ENCODE assay signal across 21 cellular contexts in the genomic region with DNA sequence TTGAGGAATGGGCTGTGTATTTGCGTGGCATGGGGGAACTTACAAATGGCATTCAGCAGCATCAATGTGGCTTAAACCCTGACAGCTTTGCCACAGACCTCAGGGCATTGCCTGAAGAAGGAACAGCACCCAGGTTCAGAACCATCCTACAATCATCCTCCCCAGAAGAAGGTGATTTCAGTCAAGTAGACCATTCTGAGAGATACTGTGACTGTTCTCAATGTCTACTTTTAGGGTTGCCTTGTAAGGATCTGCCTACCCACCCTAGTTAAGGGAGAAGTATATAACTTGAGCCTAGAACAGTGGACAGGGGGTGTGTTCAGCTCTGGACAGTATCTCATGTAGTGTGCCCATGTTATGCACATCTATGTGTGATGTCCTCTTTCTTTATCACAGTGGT. TPM values are rescaled to one million over a fixed set of nuclear protein-coding genes. Genes with fewer than 3 reads are reported as not detected.
DNase-seq lines count a peak whose midpoint lies in the region; ATAC-seq, FAIRE-seq and TF ChIP-seq lines count a peak whose summit lies in the region.
"Had no signal": no experiment of that assay in that cellular context is flagged by ENCODE, and none has a peak within 500 bp of the region (broad histone marks: within the 10 kb centered on the region; RNA-seq: fewer than 3 reads in every experiment).

No MANE protein-coding gene starts in this region.

- H3K4me3 Mint-ChIP-seq in glutamatergic neuron (ENCODE audit: unreplicated experiment) = peak overlapping the region; percentile 96
- no peak overlapping the region for H3K4me3 Mint-ChIP-seq in activated T-cell treated with anti-CD3 and anti-CD28 coated beads, Interleukin-2, amount 50 U/mL, for 24 hours

- H3K4me1 Mint-ChIP-seq in glutamatergic neuron (ENCODE audit: low read depth, unreplicated experiment) = peaks cover 14% of the 10 kb centered on the region
- H3K4me1 Mint-ChIP-seq in activated T-cell treated with anti-CD3 and anti-CD28 coated beads, Interleukin-2, amount 50 U/mL, for 24 hours (ENCODE audit: low read depth) = peaks cover 40% of the 10 kb centered on the region

- peaks cover 9% of the 10 kb centered on the region for H3K9me3 Mint-ChIP-seq in glutamatergic neuron (ENCODE audit: unreplicated experiment)
- H3K9me3 Mint-ChIP-seq in activated T-cell treated with anti-CD3 and anti-CD28 coated beads, Interleukin-2, amount 50 U/mL, for 24 hours = no peaks in the 10 kb centered on the region
- H3K9me3 Mint-ChIP-seq: stimulated activated naive CD8-positive, alpha-beta T cell treated with anti-CD3 and anti-CD28 coated beads, Interleukin-15, Interleukin-2, amounts not matched to agents 100 ng/mL and 50 ng/mL, for 24 hours; WTC11 had no signal

- intact Hi-C loops in K562 (cut with micrococcal nuclease) = loop anchor here (5.0 kb wide), 1 partner anchor 72 kb away; the partner anchor contains the start of gene CFAP299

- peak overlapping the region; percentile 99 for H3K4me3 ChIP-seq in GM23248
- no peak overlapping the region for H3K4me3 ChIP-seq in K562
- H3K4me3 ChIP-seq: GM12878 had no signal

- CTCF ChIA-PET in K562 (lab: Yijun Ruan, JAX; ENCODE audit: low intra/inter-chr PET ratio) = no interaction called here

- H3K9me3 ChIP-seq in GM23248 (ENCODE audit: low read depth) = no peaks in the 10 kb centered on the region
- H3K9me3 ChIP-seq in K562 (replicated peaks; ENCODE audit: control insufficient read depth, insufficient read depth, low read depth, low read length) = no peaks in the 10 kb centered on the region
- H3K9me3 ChIP-seq: tibial nerve had no signal

- H3F3A ChIP-seq in GM23248 (ENCODE audit: insufficient read depth) = peaks cover 24% of the 10 kb centered on the region; the same call in 1 of the 2 replicates

- POLR2A ChIA-PET in K562 (lab: Yijun Ruan, JAX) = interaction anchor here (1.0 to 1.4 kb wide), 3 partner anchors 11 to 31 kb away, joined by 3 to 5 read pairs (median 3); no protein-coding TSS in a partner anchor

- peaks cover 42% of the 10 kb centered on the region for H3K27me3 Mint-ChIP-seq in glutamatergic neuron (ENCODE audit: unreplicated experiment)
- peaks cover 84% of the 10 kb centered on the region for H3K27me3 Mint-ChIP-seq in activated T-cell treated with anti-CD3 and anti-CD28 coated beads, Interleukin-2, amount 50 U/mL, for 24 hours

- H3K4me2 ChIP-seq in GM23248 (ENCODE audit: unreplicated experiment) = peak overlapping the region; percentile 99
- H3K4me2 ChIP-seq in K562 (ENCODE audit: insufficient read depth, low read length) = peak overlapping the region; percentile 91; the same call in 1 of the 2 replicates

- H3K4me1 ChIP-seq in GM23248 (ENCODE audit: insufficient read depth) = peaks cover 19% of the 10 kb centered on the region
- peaks cover 18 to 26% of the 10 kb centered on the region in 2 experiments; a peak in 4 of 5 replicates for H3K4me1 ChIP-seq in K562 (replicated peaks in 1 of 2; ENCODE audit: control insufficient read depth in 2 of 2, insufficient read depth in 2 of 2, low read length in 2 of 2)

- no peak for ATAC-seq in K562
- ATAC-seq in HG02798 (IDR thresholded peaks at IDR 0.05; ENCODE audit: poor library complexity, unreplicated experiment) = no peak
- ATAC-seq: GM12878, WTC11 had no signal

- no peaks in the 10 kb centered on the region for H3K27me3 ChIP-seq in GM23248 (replicated peaks; ENCODE audit: insufficient read depth)
- no peaks in the 10 kb centered on the region for H3K27me3 ChIP-seq in K562 (ENCODE audit: control insufficient read depth in 2 of 2, insufficient read depth in 2 of 2, low read length in 2 of 2)

- no TSS peak for BruUV-seq in K562 (replicated peaks; lab: Mats Ljungman, UMichigan)

- H3K9me1 ChIP-seq in K562 (ENCODE audit: control insufficient read depth, insufficient read depth, low read length) = no peaks in the 10 kb centered on the region

- H3K36me3 ChIP-seq in GM23248 (ENCODE audit: low read depth) (0 out of 2 replicates have a peak, but pooled peaks cover 4% of the 10 kb centered on the region), K562 (ENCODE audit: control insufficient read depth, insufficient read depth, low read length) (no peaks in the 10 kb centered on the region; the same call in 2 of the 3 replicates)
- H3K36me3 ChIP-seq: tibial nerve had no signal

- in situ Hi-C loops in GM23248 (cut with MboI) = no loop called here
- in situ Hi-C loops in K562 (cut with MboI) = no loop called here

- 92 to 100% methylated on average over 1 of the region's 1 CpG for WGBS in GM23248 (ENCODE audit: low coverage in 1 of 2, low lambda C conversion rate in 2 of 2, missing lambda C conversion rate in 2 of 2), 2 experiments
- WGBS in K562 (ENCODE audit: insufficient coverage, low coverage, missing lambda C conversion rate) = 50% methylated on average over 1 of the region's 1 CpG

- no peaks in the 10 kb centered on the region for H3K9me2 ChIP-seq in GM23248 (ENCODE audit: insufficient read depth)

- peaks cover 56% of the 10 kb centered on the region for H3K79me2 ChIP-seq in GM23248 (ENCODE audit: insufficient read depth)
- no peaks in the 10 kb centered on the region for H3K79me2 ChIP-seq in K562 (ENCODE audit: control insufficient read depth, insufficient read depth, low read length)

- TF ChIP-seq EP300 in K562 (IDR thresholded peaks at IDR 0.05; ENCODE audit: low read length) = no peak

- H3K9ac ChIP-seq in GM23248 (peak overlapping the region; percentile 99), K562 (ENCODE audit: insufficient read depth in 1 of 2, low read depth in 2 of 2, low read length in 2 of 2) (no peak overlapping the region)

- H3K27ac Mint-ChIP-seq in glutamatergic neuron (ENCODE audit: unreplicated experiment) = no peak overlapping the region
- H3K27ac Mint-ChIP-seq in activated T-cell treated with anti-CD3 and anti-CD28 coated beads, Interleukin-2, amount 50 U/mL, for 24 hours = no peak overlapping the region
- H3K27ac Mint-ChIP-seq: stimulated activated naive CD8-positive, alpha-beta T cell treated with anti-CD3 and anti-CD28 coated beads, Interleukin-15, Interleukin-2, amounts not matched to agents 100 ng/mL and 50 ng/mL, for 24 hours; WTC11 had no signal

- no peak for TF ChIP-seq RAD21 in K562 (CRISPR knock-in tag; conservative IDR thresholded peaks at IDR 0.05 in 1 of 2, IDR thresholded peaks at IDR 0.05 in 1 of 2)

- DNase-seq in GM23248 = no peak
- DNase-seq in K562 (ENCODE audit: extremely low read depth in 1 of 4, low spot score in 3 of 4) = no peak
- DNase-seq in glutamatergic neuron = no peak
- DNase-seq in retina = peak; percentile 11
- DNase-seq in HuH-7.5 (ENCODE audit: low spot score) = no peak
- no peak for DNase-seq in activated T-cell treated with anti-CD3 and anti-CD28 coated beads, Interleukin-2, amount 50 U/mL, for 24 hours
- DNase-seq in Kasumi-1 (lab: John Stamatoyannopoulos, UW) = no peak
- DNase-seq: activated CD4-positive, alpha-beta T cell treated with anti-CD3 and anti-CD28 coated beads, Interleukin-2, amount 50 U/mL, for 4 hours; activated CD8-positive, alpha-beta memory T cell treated with anti-CD3 and anti-CD28 coated beads, Interleukin-2, amount 50 U/mL, for 48 hours; cortex of kidney; DMS79; NCI-H1436; NCI-H510A treated with DMSO at 0.1 percent for 48 hours had no signal

- no peak for TF ChIP-seq CTCF in K562 (IDR thresholded peaks at IDR 0.05 in 2 of 3, conservative IDR thresholded peaks at IDR 0.05 in 1 of 3; ENCODE audit: insufficient read depth in 2 of 3, low read depth in 1 of 3, low read length in 3 of 3)
- TF ChIP-seq CTCF in glutamatergic neuron (IDR thresholded peaks at IDR 0.05; ENCODE audit: partially characterized antibody, unreplicated experiment) = no peak

- H2AFZ ChIP-seq in GM23248 (no peak overlapping the region), K562 (ENCODE audit: low read depth, low read length) (0 out of 2 replicates have a peak overlapping the region, but pooled peaks have one; percentile 3)

- H4K20me1 ChIP-seq in GM23248 (ENCODE audit: insufficient read depth) (no peaks in the 10 kb centered on the region), K562 (replicated peaks; ENCODE audit: control insufficient read depth, insufficient read depth, low read length) (no peaks in the 10 kb centered on the region)

- peak overlapping the region; percentile 100 for H3K27ac ChIP-seq in GM23248
- no peak overlapping the region for H3K27ac ChIP-seq in K562 (ENCODE audit: extremely low read depth, low read depth, low read length)
- H3K27ac ChIP-seq: HL-60 had no signal

- no peak for FAIRE-seq in K562 (lab: Jason Lieb, UNC)
- FAIRE-seq: GM12878 had no signal

- no peaks in the 10 kb centered on the region for H3K36me3 Mint-ChIP-seq in glutamatergic neuron (ENCODE audit: unreplicated experiment)
- no peaks in the 10 kb centered on the region for H3K36me3 Mint-ChIP-seq in activated T-cell treated with anti-CD3 and anti-CD28 coated beads, Interleukin-2, amount 50 U/mL, for 24 hours (ENCODE audit: low read depth)
- H3K36me3 Mint-ChIP-seq: WTC11 had no signal

- TF ChIP-seq POLR2A in K562 (conservative IDR thresholded peaks at IDR 0.05) = no peak

RNA-seq across cellular contexts. Expression of gene FGF5, which starts 1.6 kb away (rescaled TPM):
- total RNA-seq in GM23248 (2014; rRNA removed; shearing (Covaris generic)) = 13.4 and 15.5 TPM in 2 replicates
- polyA plus RNA-seq in GM23248 (2016; fragmentation: Nextera tagmentation; extraction: Ambion mirVana) = 59.9 and 63.7 TPM in 2 replicates
- 3.0 and 3.2 TPM in 2 replicates for total RNA-seq in K562 (2011; cell fraction: chromatin; rRNA removed; ENCODE audit: low replicate concordance)
- 2.0 and 3.2 TPM in 2 replicates for total RNA-seq in K562 (2011; cell fraction: nucleolus; rRNA removed)
- total RNA-seq in K562 (2011; cell fraction: nucleoplasm; rRNA removed) = 3.2 and 6.8 TPM in 2 replicates
- total RNA-seq in K562 (2014; rRNA removed) = 0.37 and 0.41 TPM in 2 replicates
- total RNA-seq in K562 (2014; rRNA removed; fragmentation: Illumina TruSeq; extraction: Trizol) = 1.1 and 1.4 TPM in 2 replicates
- 0.68 and 0.76 TPM in 2 replicates for total RNA-seq in K562 (2015; rRNA removed; fragmentation: Illumina TruSeq; extraction: Trizol)
- total RNA-seq in K562 (2021) = 2.0 and 2.7 TPM in 2 replicates
- polyA plus RNA-seq in K562 (2011; rRNA removed) = 2.2 and 2.7 TPM in 2 replicates
- 1.3 and 3.6 TPM in 2 replicates for polyA plus RNA-seq in K562 (2011; cell fraction: cytosol; rRNA removed)
- polyA plus RNA-seq in K562 (2011; cell fraction: nucleus; rRNA removed) = 0.93 and 2.8 TPM in 2 replicates
- 1.2 and 2.4 TPM in 2 replicates for polyA plus RNA-seq in K562 (2012)
- 1.4 TPM in 2 replicates for polyA plus RNA-seq in K562 (2014; fragmentation: Illumina TruSeq; extraction: Trizol)
- under 1 TPM; 0.38 to 0.61 TPM for polyA plus RNA-seq in K562 (2014; fragmentation: Nextera tagmentation; extraction: Ambion mirVana)
- 1.1 and 1.2 TPM in 2 replicates for polyA plus RNA-seq in K562 (2014; rRNA removed)
- polyA minus RNA-seq in K562 (2011; rRNA and poly(A)+ RNA removed) = 2.2 and 2.5 TPM in 2 replicates
- 1.7 and 4.0 TPM in 2 replicates for polyA minus RNA-seq in K562 (2011; cell fraction: cytosol; rRNA and poly(A)+ RNA removed)
- polyA minus RNA-seq in K562 (2011; cell fraction: nucleus; rRNA and poly(A)+ RNA removed) = 3.9 and 6.6 TPM in 2 replicates
- not detected for total RNA-seq in glutamatergic neuron (ENCODE audit: unreplicated experiment)
- total RNA-seq: SK-MEL-5; T-helper 2 cell treated with Interferon-gamma antibody and Interleukin-4, amounts not matched to agents 100 ng/mL and 5 ng/mL, for 36 hours; WTC11 had no signal
